Comparison of ENCODE assay signal across 11 cellular contexts in genomic region chr10:125056161-125057132, GRCh38.
DNase-seq lines count a peak whose midpoint lies in the region; ATAC-seq and TF ChIP-seq lines count a peak whose summit lies in the region.
"Had no signal": no experiment of that assay in that cellular context is flagged by ENCODE, and none has a peak within 500 bp of the region (broad histone marks: within the 10 kb centered on the region; RNA-seq: fewer than 3 reads in every experiment).

No MANE protein-coding gene starts in this region.

- no peak for ATAC-seq in left lung

- peaks cover 71% of the 10 kb centered on the region for H3K4me1 Mint-ChIP-seq in HFFc6 (ENCODE audit: low read depth)
- H3K4me1 Mint-ChIP-seq: activated CD4-positive, alpha-beta memory T cell treated with anti-CD3 and anti-CD28 coated beads, Interleukin-2, amount 10 ng/mL, durations not matched to agents 7 days and 5 days had no signal

- H3K27ac Mint-ChIP-seq in HFFc6 = peak overlapping the region; percentile 93
- H3K27ac Mint-ChIP-seq: activated CD4-positive, alpha-beta memory T cell treated with anti-CD3 and anti-CD28 coated beads, Interleukin-2, amount 10 ng/mL, durations not matched to agents 7 days and 5 days had no signal

- peak overlapping the region; percentile 35 to 74 (median 39) for H3K9ac ChIP-seq in skeletal muscle tissue (ENCODE audit: low read depth in 1 of 3, low read length in 3 of 3)

- H3K9me3 Mint-ChIP-seq in HFFc6 = no peaks in the 10 kb centered on the region
- H3K9me3 Mint-ChIP-seq: activated CD4-positive, alpha-beta memory T cell treated with anti-CD3 and anti-CD28 coated beads, Interleukin-2, amount 10 ng/mL, durations not matched to agents 7 days and 5 days had no signal

- TF ChIP-seq CTCF in HFFc6 (IDR thresholded peaks at IDR 0.05) (no peak), breast epithelium (IDR thresholded peaks at IDR 0.05) (no peak), left lung (IDR thresholded peaks at IDR 0.05) (no peak)

- H3K4me3 ChIP-seq in breast epithelium (peak overlapping the region in 1 of 3 donors; percentile 46), left lung (no peak overlapping the region), skeletal muscle tissue (ENCODE audit: low read length in 3 of 3) (peak overlapping the region in 2 of 3 donors; percentile 2 to 52)

- H3K27me3 ChIP-seq in breast epithelium (no peaks in the 10 kb centered on the region), left lung (no peaks in the 10 kb centered on the region), skeletal muscle tissue (ENCODE audit: control insufficient read depth in 3 of 3, insufficient read depth in 3 of 3, low read length in 3 of 3) (no peaks in the 10 kb centered on the region)

- H3K36me3 ChIP-seq in breast epithelium (no peaks in the 10 kb centered on the region), left lung (no peaks in the 10 kb centered on the region), skeletal muscle tissue (ENCODE audit: control insufficient read depth in 3 of 3, insufficient read depth in 3 of 3, low read length in 3 of 3) (no peaks in the 10 kb centered on the region)

- H3K27me3 Mint-ChIP-seq in HFFc6 (ENCODE audit: insufficient read depth) = peaks cover 4% of the 10 kb centered on the region

- no peak for TF ChIP-seq POLR2A in breast epithelium (IDR thresholded peaks at IDR 0.05)

- H3K36me3 Mint-ChIP-seq in HFFc6 (ENCODE audit: low read depth) = peaks cover 27% of the 10 kb centered on the region

- peaks cover 24 to 43% of the 10 kb centered on the region in 2 donors for H3K4me1 ChIP-seq in breast epithelium
- H3K4me1 ChIP-seq in left lung = peaks cover 39 to 65% of the 10 kb centered on the region in 2 donors
- peaks cover 74 to 93% (median 91%) of the 10 kb centered on the region in 3 donors for H3K4me1 ChIP-seq in skeletal muscle tissue (ENCODE audit: control insufficient read depth in 3 of 3, insufficient read depth in 3 of 3, low read length in 3 of 3)

- H3K4me3 Mint-ChIP-seq in HFFc6 = peak overlapping the region; percentile 62
- H3K4me3 Mint-ChIP-seq: activated CD4-positive, alpha-beta memory T cell treated with anti-CD3 and anti-CD28 coated beads, Interleukin-2, amount 10 ng/mL, durations not matched to agents 7 days and 5 days had no signal

- no peak for DNase-seq in HFFc6
- no peak for DNase-seq in breast epithelium (ENCODE audit: low spot score in 2 of 2)
- peak in 1 of 2 donors; percentile 59 for DNase-seq in left lung
- no peak for DNase-seq in T-helper 2 cell
- DNase-seq in iPS-NIHi7 (ENCODE audit: extremely low spot score) = no peak
- DNase-seq in GM19238 (ENCODE audit: insufficient read length, low spot score) = no peak
- DNase-seq in HT-29 (ENCODE audit: low spot score) = no peak
- DNase-seq: activated CD4-positive, alpha-beta memory T cell treated with anti-CD3 and anti-CD28 coated beads, Interleukin-2, amount 10 ng/mL, durations not matched to agents 7 days and 5 days; NCI-H1694 treated with DMSO at 0.1 percent for 48 hours had no signal

- H3K27ac ChIP-seq in breast epithelium = peak overlapping the region; percentile 95 to 97
- peak overlapping the region; percentile 78 to 84 for H3K27ac ChIP-seq in left lung
- peak overlapping the region; percentile 91 for H3K27ac ChIP-seq in skeletal muscle tissue (ENCODE audit: low read depth, low read length)
- H3K27ac ChIP-seq: HL-60 had no signal

- no peaks in the 10 kb centered on the region for H3K9me3 ChIP-seq in breast epithelium
- H3K9me3 ChIP-seq in left lung = no peaks in the 10 kb centered on the region
- H3K9me3 ChIP-seq in skeletal muscle tissue (ENCODE audit: control insufficient read depth in 3 of 3, low read length in 3 of 3) = no peaks in the 10 kb centered on the region

- intact Hi-C loops in breast epithelium (cut with DNase I; ENCODE audit: low total_unique reads) (no loop called here), left lung (cut with DNase I) (loop anchor here in 1 of 2 donors (10.0 kb wide), 1 partner anchor 98 kb away; no protein-coding TSS in a partner anchor)

Comparison
In these comparisons a context has a peak if more than half of its experiments do, and no peak if none do; other contexts are left out.
1. H3K4me3 ChIP-seq: peak in skeletal muscle tissue (2 of 3); none in left lung (0 of 2).
2. Peak in every context shown above with its lines, with median percentiles within 50 percentile points of each other: H3K27ac ChIP-seq.